ENCODE assay signal across 30 cellular contexts in genomic region chr16:60413969-60414368, GRCh38.
"Had no signal": no experiment of that assay in that cellular context is flagged by ENCODE, and none has a peak within 500 bp of the region (broad histone marks: within the 10 kb centered on the region; RNA-seq: fewer than 3 reads in every experiment).

No MANE protein-coding gene starts in this region.

- H3K27me3 ChIP-seq: heart left ventricle, left lung, pancreas, stomach, testis, thyroid gland, transverse colon, upper lobe of right lung had no signal

- H3K36me3 Mint-ChIP-seq: natural killer cell; stimulated activated naive B cell treated with anti-CD40 and anti-IgM and Interleukin-4, amounts not matched to agents 10 μg/mL and 1 μg/mL and 100 μg/mL, for 72 hours had no signal

- H3K36me3 ChIP-seq: heart left ventricle, left lung, lower lobe of right lung, pancreas, prostate gland, stomach, thyroid gland, transverse colon, upper lobe of right lung had no signal

- H3K27ac Mint-ChIP-seq: immature natural killer cell; natural killer cell; nephron progenitor cell; stimulated activated naive B cell treated with anti-CD40 and anti-IgM and Interleukin-4, amounts not matched to agents 10 μg/mL and 1 μg/mL and 100 μg/mL, for 72 hours had no signal

- H3K4me3 ChIP-seq: heart left ventricle, left lung, lower lobe of right lung, pancreas, prostate gland, skin epidermis, stomach, testis, thyroid gland, transverse colon, upper lobe of right lung had no signal

- H3K4me3 Mint-ChIP-seq: immature natural killer cell; natural killer cell; nephron progenitor cell; stimulated activated naive B cell treated with anti-CD40 and anti-IgM and Interleukin-4, amounts not matched to agents 10 μg/mL and 1 μg/mL and 100 μg/mL, for 72 hours had no signal

- H3K27me3 Mint-ChIP-seq: stimulated activated naive B cell treated with anti-CD40 and anti-IgM and Interleukin-4, amounts not matched to agents 10 μg/mL and 1 μg/mL and 100 μg/mL, for 72 hours had no signal

- H3K4me1 Mint-ChIP-seq: immature natural killer cell; natural killer cell; nephron progenitor cell; stimulated activated naive B cell treated with anti-CD40 and anti-IgM and Interleukin-4, amounts not matched to agents 10 μg/mL and 1 μg/mL and 100 μg/mL, for 72 hours had no signal

- H3K9me3 Mint-ChIP-seq: nephron progenitor cell had no signal

- ATAC-seq: heart left ventricle; left colon; left lung; lower lobe of right lung; natural killer cell; pancreas; right cardiac atrium; sciatic nerve; stimulated activated naive B cell treated with anti-CD40 and anti-IgM and Interleukin-4, amounts not matched to agents 10 μg/mL and 1 μg/mL and 100 μg/mL, for 72 hours; stimulated activated naive CD8-positive, alpha-beta T cell treated with anti-CD3 and anti-CD28 coated beads, Interleukin-15, Interleukin-2, amounts not matched to agents 100 U/mL and 50 U/mL, for 24 hours; upper lobe of right lung had no signal

- H3K4me1 ChIP-seq: heart left ventricle, left lung, lower lobe of right lung, pancreas, prostate gland, stomach, testis, thyroid gland, transverse colon, upper lobe of right lung had no signal

- H3K27ac ChIP-seq: heart left ventricle, left lung, lower lobe of right lung, pancreas, prostate gland, skin epidermis, stomach, testis, thyroid gland, transverse colon, upper lobe of right lung had no signal

- H3K9me3 ChIP-seq: lower lobe of right lung, pancreas, prostate gland, stomach, testis, thyroid gland, upper lobe of right lung had no signal

- DNase-seq: heart left ventricle; hypothalamus; immature natural killer cell; kidney; left colon; left lung; lower lobe of right lung; mammary epithelial cell; mesenchymal stem cell; natural killer cell; nephron progenitor cell; nucleus accumbens; pancreas; posterior cingulate gyrus; retina; right cardiac atrium; stimulated activated CD4-positive, alpha-beta T cell treated with anti-CD3 and anti-CD28 coated beads, Interleukin-12 subunit alpha, Interleukin-12 subunit beta, amount 100 ng/mL, for 4 hours; stimulated activated CD4-positive, alpha-beta T cell treated with anti-CD3 and anti-CD28 coated beads, Interleukin-15, amount 100 ng/mL, for 24 hours; stimulated activated CD4-positive, alpha-beta T cell treated with anti-CD3 and anti-CD28 coated beads, Interleukin-2, amount 100 ng/mL, for 24 hours; stimulated activated CD4-positive, alpha-beta T cell treated with anti-CD3 and anti-CD28 coated beads, Interleukin-4, amount 100 ng/mL, for 1 hour; stimulated activated naive B cell treated with anti-CD40 and anti-IgM and Interleukin-4, amounts not matched to agents 10 μg/mL and 1 μg/mL and 100 μg/mL, for 72 hours; stimulated activated naive CD8-positive, alpha-beta T cell treated with anti-CD3 and anti-CD28 coated beads, Interleukin-15, Interleukin-2, amounts not matched to agents 100 U/mL and 50 U/mL, for 24 hours; stomach; testis; thyroid gland; transverse colon; upper lobe of right lung had no signal
